In genomic region chr3:70180664-70181063, GRCh38 we compare ENCODE assay signal across 19 cellular contexts.
DNase-seq lines count a peak whose midpoint lies in the region; ATAC-seq and TF ChIP-seq lines count a peak whose summit lies in the region.
"Had no signal": no experiment of that assay in that cellular context is flagged by ENCODE, and none has a peak within 500 bp of the region (broad histone marks: within the 10 kb centered on the region; RNA-seq: fewer than 3 reads in every experiment).

No MANE protein-coding gene starts in this region.

- no peak overlapping the region for H3K9ac ChIP-seq in MM.1S (ENCODE audit: low read length)

- H3K27ac ChIP-seq in MM.1S (ENCODE audit: low read length) (no peak overlapping the region), foreskin keratinocyte (no peak overlapping the region)
- H3K27ac ChIP-seq: ascending aorta, C4-2B, HL-60, vagina had no signal

- no peaks in the 10 kb centered on the region for H4K20me1 ChIP-seq in MM.1S (ENCODE audit: insufficient read depth, low read length)

- H3K4me1 ChIP-seq in MM.1S (ENCODE audit: low read length) (no peaks in the 10 kb centered on the region), foreskin keratinocyte (no peaks in the 10 kb centered on the region)
- H3K4me1 ChIP-seq: ascending aorta, vagina had no signal

- no peak overlapping the region for H3K4me3 ChIP-seq in MM.1S (ENCODE audit: low read length)
- H3K4me3 ChIP-seq: ascending aorta, vagina had no signal

- no peak overlapping the region for H2AFZ ChIP-seq in MM.1S (ENCODE audit: low read length)

- H3K4me2 ChIP-seq in MM.1S (ENCODE audit: low read depth, low read length) = no peak overlapping the region

- ATAC-seq in HG02852 (IDR thresholded peaks at IDR 0.05; ENCODE audit: unreplicated experiment) (peak; percentile 63), foreskin keratinocyte (no peak)
- ATAC-seq: right cardiac atrium had no signal

- H3K27me3 ChIP-seq in MM.1S (replicated peaks; ENCODE audit: insufficient read depth, low read length) (no peaks in the 10 kb centered on the region), foreskin keratinocyte (no peaks in the 10 kb centered on the region)
- H3K27me3 ChIP-seq: ascending aorta, vagina had no signal

- H3K79me2 ChIP-seq in MM.1S (ENCODE audit: low read length) = no peaks in the 10 kb centered on the region

- no peaks in the 10 kb centered on the region for H3K36me3 ChIP-seq in MM.1S (replicated peaks; ENCODE audit: insufficient read depth, low read length)
- H3K36me3 ChIP-seq: ascending aorta, vagina had no signal

- TF ChIP-seq CTCF in GM10266 (IDR thresholded peaks at IDR 0.05; ENCODE audit: control insufficient read depth, insufficient read depth, low read depth, missing control alignments) (no peak), GM20000 (IDR thresholded peaks at IDR 0.05; ENCODE audit: extremely low read depth, missing control alignments) (no peak), MM.1S (IDR thresholded peaks at IDR 0.05; ENCODE audit: low read length) (no peak), foreskin keratinocyte (conservative IDR thresholded peaks at IDR 0.05) (no peak)

- H3F3A ChIP-seq in MM.1S (ENCODE audit: insufficient read depth, low read length) = no peaks in the 10 kb centered on the region

- H3K9me2 ChIP-seq in MM.1S (replicated peaks; ENCODE audit: insufficient read depth, low read length) = no peaks in the 10 kb centered on the region

- no peaks in the 10 kb centered on the region for H3K9me3 ChIP-seq in MM.1S (replicated peaks; ENCODE audit: insufficient read depth, low read length)
- H3K9me3 ChIP-seq: ascending aorta, vagina had no signal

- DNase-seq in GM10266 (ENCODE audit: extremely low spot score) (peak; percentile 16), GM20000 (ENCODE audit: low spot score) (peak; percentile 26), NOMO-1 treated with DMSO at 0.1 percent for 48 hours (lab: John Stamatoyannopoulos, UW; ENCODE audit: unreplicated experiment) (peak; percentile 30), amygdala (lab: John Stamatoyannopoulos, UW) (no peak), MM.1S (no peak), foreskin keratinocyte (no peak)
- no peak for DNase-seq in activated naive CD4-positive, alpha-beta T cell (lab: John Stamatoyannopoulos, UW)
- DNase-seq: activated gamma-delta T cell treated with Interleukin-2 at 50 U/mL for 16 hours; hypothalamus; KBM-7; NCI-H446; right cardiac atrium; stimulated activated CD4-positive, alpha-beta T cell treated with anti-CD3 and anti-CD28 coated beads, Interleukin-1b, Interleukin-23, amount 100 ng/mL, for 48 hours; T1000 had no signal

Comparison
In these comparisons a context has a peak if more than half of its experiments do, and no peak if none do; other contexts are left out.
1. DNase-seq: peak in GM10266 (single experiment), GM20000 (single experiment) and NOMO-1 treated with DMSO at 0.1 percent for 48 hours (single experiment); none in amygdala (0 of 56), MM.1S (single experiment), foreskin keratinocyte (0 of 2) and activated naive CD4-positive, alpha-beta T cell (0 of 4).